Comparison of ENCODE assay signal across 8 cellular contexts in genomic region chr1:179954494-179955317, GRCh38. TPM values are rescaled to one million over a fixed set of nuclear protein-coding genes. Genes with fewer than 3 reads are reported as not detected.
DNase-seq lines count a peak whose midpoint lies in the region; ATAC-seq, FAIRE-seq and TF ChIP-seq lines count a peak whose summit lies in the region.

TSS of gene CEP350 (plus strand) at chr1:179954810. CDS start at chr1:179986182, 31,372 bp downstream.

- H3K27ac ChIP-seq in pancreas, result peak within 1 kb of the TSS; percentile 85 to 96 (median 94)
- H3K27ac ChIP-seq in tibial artery, result peak within 1 kb of the TSS; percentile 98

- peak; percentile 81 for FAIRE-seq in pancreas (lab: Jason Lieb, UNC)

- intact Hi-C loops in Right ventricle myocardium superior (cut with DNase I) (no loop called here), pancreas (cut with DNase I) (no loop called here), tibial artery (cut with DNase I; ENCODE audit: low total_unique reads) (loop anchor here (5.0 kb wide), 1 partner anchor 72 kb away; the partner anchor contains the start of gene TOR1AIP1)

- H3K36me3 ChIP-seq in adipocyte (ENCODE audit: control insufficient read depth, insufficient read depth, low read length, severe bottlenecking) (no peaks in the 10 kb centered on the region), pancreas (no peaks in the 10 kb centered on the region), tibial artery (no peaks in the 10 kb centered on the region)

- TF ChIP-seq CTCF in GM12875 (IDR thresholded peaks at IDR 0.05; ENCODE audit: borderline replicate concordance, insufficient read depth, low read depth, low read length) (no peak), pancreas (IDR thresholded peaks at IDR 0.05) (no peak), tibial artery (IDR thresholded peaks at IDR 0.05) (no peak)

- H3K4me1 ChIP-seq in adipocyte (ENCODE audit: control insufficient read depth, insufficient read depth, low read length) (peaks cover 27% of the 10 kb centered on the region), pancreas (peaks cover 5 to 15% (median 11%) of the 10 kb centered on the region in 3 donors), tibial artery (peaks cover 0 to 44% (median 14%) of the 10 kb centered on the region in 4 donors)

- peak within 1 kb of the TSS; percentile 92 for H3K9ac ChIP-seq in adipocyte (ENCODE audit: low read length)

- WGBS in pancreas, 2 donors, result 1% methylated on average over 60 to 73 of the region's 73 CpGs

- H3K4me3 ChIP-seq in GM12875 (ENCODE audit: low read depth, low read length), result peak within 1 kb of the TSS; percentile 97
- peak within 1 kb of the TSS; percentile 95 for H3K4me3 ChIP-seq in adipocyte (ENCODE audit: low read length)
- peak within 1 kb of the TSS; percentile 83 to 98 (median 92) for H3K4me3 ChIP-seq in pancreas
- peak within 1 kb of the TSS; percentile 90 to 97 for H3K4me3 ChIP-seq in tibial artery

- no peaks in the 10 kb centered on the region for H3K27me3 ChIP-seq in adipocyte (replicated peaks; ENCODE audit: control insufficient read depth, insufficient read depth, low read length)
- no peaks in the 10 kb centered on the region for H3K27me3 ChIP-seq in pancreas
- H3K27me3 ChIP-seq in tibial artery, result no peaks in the 10 kb centered on the region

- ATAC-seq in HG02798 (IDR thresholded peaks at IDR 0.05; ENCODE audit: poor library complexity, unreplicated experiment) (peak; percentile 93), Right ventricle myocardium superior (ENCODE audit: poor library complexity) (peak; percentile 99), pancreas (peak; percentile 93 to 98 (median 96))

- DNase-seq in NCI-H1436 (lab: John Stamatoyannopoulos, UW), result peak; percentile 98
- peak; percentile 98 for DNase-seq in T follicular helper cell (ENCODE audit: low read depth)
- DNase-seq in adipocyte (ENCODE audit: low read depth), result peak; percentile 99
- DNase-seq in Right ventricle myocardium superior, result peak; percentile 99
- peak; percentile 98 to 99 (median 98) for DNase-seq in pancreas
- DNase-seq in tibial artery, result peak; percentile 98 to 99

- no peaks in the 10 kb centered on the region for H3K9me3 ChIP-seq in adipocyte (ENCODE audit: control insufficient read depth, low read length)
- H3K9me3 ChIP-seq in pancreas, result no peaks in the 10 kb centered on the region
- no peaks in the 10 kb centered on the region for H3K9me3 ChIP-seq in tibial artery

RNA-seq across cellular contexts. Expression of gene CEP350, which starts in this region (rescaled TPM):
- total RNA-seq in Right ventricle myocardium superior (27.2 TPM), pancreas (10 to 100 TPM; 18.5 to 30.8 (median 21.8) TPM)
- 1 to 10 TPM; 4.6 to 4.9 TPM for polyA plus RNA-seq in pancreas

Comparison
In these comparisons a context has a peak if more than half of its experiments do, and no peak if none do; other contexts are left out.
1. Peak in every context shown above with its lines: DNase-seq, ATAC-seq, H3K4me3 ChIP-seq and H3K27ac ChIP-seq.